Comparison of ENCODE assay signal across 4 cellular contexts in genomic region chr4:12333081-12333480, GRCh38.
A peak's percentile ranks its signal among the peaks of the same experiment; 100 is the strongest.
DNase-seq lines count a peak whose midpoint lies in the region; TF ChIP-seq lines count a peak whose summit lies in the region.
"Not testable (repeated sequence)": the region's sequence is repeated elsewhere in the genome, so short reads cannot be mapped to it uniquely, and the experiment has no call there.

No MANE protein-coding gene starts in this region.

- H3K4me3 ChIP-seq in HEK293 (ENCODE audit: low read depth, low read length); epithelial cell of esophagus (ENCODE audit: low read length): not testable (repeated sequence)

- CTCF ChIA-PET in HEK293 (lab: Yijun Ruan, JAX); MCF 10A (lab: Yijun Ruan, JAX): not testable (repeated sequence)

- H3K27ac ChIP-seq in HEK293 (ENCODE audit: extremely low read depth, low read depth, low read length) = not testable (repeated sequence)

- H3K36me3 ChIP-seq in HEK293 (ENCODE audit: control insufficient read depth in 2 of 2, insufficient read depth in 1 of 2, low read length in 2 of 2) = not testable (repeated sequence)

- H3K9me3 ChIP-seq in HEK293 (ENCODE audit: control insufficient read depth, insufficient read depth, low read depth, low read length) = not testable (repeated sequence)

- not testable (repeated sequence) for H3K27ac Mint-ChIP-seq in MCF 10A (ENCODE audit: low read depth, unreplicated experiment)

- BruUV-seq in MCF 10A (replicated peaks; lab: Mats Ljungman, UMichigan) = not testable (repeated sequence)

- POLR2A ChIA-PET in HEK293 (lab: Yijun Ruan, JAX) = not testable (repeated sequence)
- POLR2A ChIA-PET in MCF 10A (lab: Yijun Ruan, JAX) = interaction anchor here (0.7 kb wide), 3 partner anchors 19 to 587 kb away, joined by 3 to 5 read pairs (median 3); no protein-coding TSS in a partner anchor

- H3K4me1 ChIP-seq in HEK293 (ENCODE audit: control insufficient read depth, insufficient read depth, low read length) = not testable (repeated sequence)

- DNase-seq in NCI-H82 (lab: John Stamatoyannopoulos, UW) (peak; percentile 8), MCF 10A (ENCODE audit: unreplicated experiment) (peak; percentile 21), epithelial cell of esophagus (ENCODE audit: low read depth) (peak; percentile 4)

- peaks cover 14% of the 10 kb centered on the region for H3K4me1 Mint-ChIP-seq in MCF 10A (ENCODE audit: insufficient read depth, unreplicated experiment)

- not testable (repeated sequence) for H3K9me3 Mint-ChIP-seq in MCF 10A (ENCODE audit: unreplicated experiment)

- not testable (repeated sequence) for H3K27me3 Mint-ChIP-seq in MCF 10A (ENCODE audit: insufficient read depth, unreplicated experiment)

- H3K36me3 Mint-ChIP-seq in MCF 10A (ENCODE audit: insufficient read depth, unreplicated experiment) = not testable (repeated sequence)

- intact Hi-C loops in MCF 10A (cut with micrococcal nuclease) = not testable (repeated sequence)

- not testable (repeated sequence) for H3K4me3 Mint-ChIP-seq in MCF 10A (ENCODE audit: unreplicated experiment)

- not testable (repeated sequence) for TF ChIP-seq CTCF in HEK293 (tag by site-specific recombination; IDR thresholded peaks at IDR 0.05); MCF 10A (IDR thresholded peaks at IDR 0.05; ENCODE audit: unreplicated experiment); epithelial cell of esophagus (IDR thresholded peaks at IDR 0.05; ENCODE audit: insufficient read depth, low read depth, low read length, missing control alignments)

TF ChIP-seq in HEK293, 187 proteins besides CTCF, POLR2A, EP300 and RAD21:
- peak; percentile 27; the same call in 1 of the 2 replicates for TF ChIP-seq KLF1 (tag by site-specific recombination; IDR thresholded peaks at IDR 0.05)
